1 cellular context compared by ENCODE assay signal in genomic region chr20:462199-462991, GRCh38.
TF ChIP-seq lines count a peak whose summit lies in the region.

Gene TBC1D20, minus strand, starts transcription at chr20:462533. Its CDS starts 128 bp downstream, at chr20:462405.

TF ChIP-seq in HepG2, 621 proteins besides CTCF, POLR2A, EP300 and RAD21 (continued from another document and continues in another):
- TF ChIP-seq ZNF552 (CRISPR knock-in tag; IDR thresholded peaks at IDR 0.05; ENCODE audit: borderline replicate concordance) (0 out of 2 replicates have a peak, but pooled peaks have one; percentile 28), KLF12 (CRISPR knock-in tag; IDR thresholded peaks at IDR 0.05; ENCODE audit: borderline replicate concordance) (0 out of 2 replicates have a peak, but pooled peaks have one; percentile 28), TGIF2 (CRISPR knock-in tag; IDR thresholded peaks at IDR 0.05) (0 out of 2 replicates have a peak, but pooled peaks have one; percentile 49), CBX5 (CRISPR knock-in tag; IDR thresholded peaks at IDR 0.05; ENCODE audit: borderline replicate concordance) (no peak; the same call in 1 of the 2 replicates), SCMH1 (CRISPR knock-in tag; IDR thresholded peaks at IDR 0.05; ENCODE audit: borderline replicate concordance) (no peak), MTA1 (CRISPR knock-in tag; IDR thresholded peaks at IDR 0.05; ENCODE audit: borderline replicate concordance) (no peak), HNRNPH1 (optimal IDR thresholded peaks at IDR 0.05; ENCODE audit: low read depth, low read length) (peak; percentile 92), HDAC1 (CRISPR knock-in tag; IDR thresholded peaks at IDR 0.05) (peak; percentile 38; the same call in 1 of the 2 replicates), KDM3A (CRISPR knock-in tag; IDR thresholded peaks at IDR 0.05; ENCODE audit: low read depth) (peak; percentile 8), HMGXB3 (CRISPR knock-in tag; IDR thresholded peaks at IDR 0.05; ENCODE audit: borderline replicate concordance) (no peak), ATF7 (IDR thresholded peaks at IDR 0.05) (no peak), ATF7 (CRISPR knock-in tag; IDR thresholded peaks at IDR 0.05) (no peak), RFXAP (CRISPR knock-in tag; IDR thresholded peaks at IDR 0.05; ENCODE audit: borderline replicate concordance) (peak; percentile 71; the same call in 1 of the 2 replicates), MXD3 (CRISPR knock-in tag; IDR thresholded peaks at IDR 0.05) (0 out of 2 replicates have a peak, but pooled peaks have one; percentile 13), GABPB1 (CRISPR knock-in tag; IDR thresholded peaks at IDR 0.05) (peak; percentile 38), ZNF569 (CRISPR knock-in tag; IDR thresholded peaks at IDR 0.05; ENCODE audit: borderline replicate concordance) (no peak), YY1 (IDR thresholded peaks at IDR 0.05; ENCODE audit: insufficient read depth, insufficient replicate concordance, low read depth, low read length) (peak; percentile 25), ZNF607 (CRISPR knock-in tag; IDR thresholded peaks at IDR 0.05; ENCODE audit: borderline replicate concordance) (peak; percentile 77), ZNF205 (CRISPR knock-in tag; IDR thresholded peaks at IDR 0.05) (peak; percentile 97), GATAD2A (CRISPR knock-in tag; IDR thresholded peaks at IDR 0.05) (0 out of 2 replicates have a peak, but pooled peaks have one; percentile 38), CREB3 (CRISPR knock-in tag; IDR thresholded peaks at IDR 0.05) (no peak), MIER2 (CRISPR knock-in tag; IDR thresholded peaks at IDR 0.05) (0 out of 2 replicates have a peak, but pooled peaks have one; percentile 45), NFIB (CRISPR knock-in tag; IDR thresholded peaks at IDR 0.05; ENCODE audit: borderline replicate concordance) (0 out of 2 replicates have a peak, but pooled peaks have one; percentile 1), ATF7-NPFF (CRISPR knock-in tag; IDR thresholded peaks at IDR 0.05; ENCODE audit: low read depth) (peak; percentile 75), POLR2AphosphoS5 (IDR thresholded peaks at IDR 0.05; ENCODE audit: low read depth, low read length) (peak; percentile 82), ZNF616 (CRISPR knock-in tag; IDR thresholded peaks at IDR 0.05; ENCODE audit: low read depth) (no peak), POGK (CRISPR knock-in tag; conservative IDR thresholded peaks at IDR 0.05) (peak; percentile 54; the same call in 1 of the 2 replicates), ZNF784 (CRISPR knock-in tag; IDR thresholded peaks at IDR 0.05; ENCODE audit: borderline replicate concordance) (no peak; the same call in 1 of the 2 replicates), ZNF563 (CRISPR knock-in tag; IDR thresholded peaks at IDR 0.05) (peak; percentile 93), PHF5A (CRISPR knock-in tag; IDR thresholded peaks at IDR 0.05; ENCODE audit: low read depth, unreplicated experiment) (peak; percentile 40), ZNF263 (CRISPR knock-in tag; IDR thresholded peaks at IDR 0.05) (peak; percentile 66; the same call in 1 of the 2 replicates), NRL (CRISPR knock-in tag; IDR thresholded peaks at IDR 0.05; ENCODE audit: borderline replicate concordance) (no peak; the same call in 1 of the 2 replicates), STAT5B (CRISPR knock-in tag; IDR thresholded peaks at IDR 0.05) (no peak), ZNF275 (CRISPR knock-in tag; IDR thresholded peaks at IDR 0.05; ENCODE audit: borderline replicate concordance) (no peak), ZFY (CRISPR knock-in tag; IDR thresholded peaks at IDR 0.05) (peak; percentile 89), ZBTB38 (CRISPR knock-in tag; IDR thresholded peaks at IDR 0.05) (0 out of 2 replicates have a peak, but pooled peaks have one; percentile 4), RNF2 (conservative IDR thresholded peaks at IDR 0.05; ENCODE audit: low read depth) (0 out of 2 replicates have a peak, but pooled peaks have one; percentile 49), ZFYVE20 (CRISPR knock-in tag; IDR thresholded peaks at IDR 0.05; ENCODE audit: borderline replicate concordance, low read depth) (no peak; the same call in 1 of the 2 replicates), CEBPG (CRISPR knock-in tag; IDR thresholded peaks at IDR 0.05) (0 out of 2 replicates have a peak, but pooled peaks have one; percentile 29)
- TF ChIP-seq, protein P1, sequence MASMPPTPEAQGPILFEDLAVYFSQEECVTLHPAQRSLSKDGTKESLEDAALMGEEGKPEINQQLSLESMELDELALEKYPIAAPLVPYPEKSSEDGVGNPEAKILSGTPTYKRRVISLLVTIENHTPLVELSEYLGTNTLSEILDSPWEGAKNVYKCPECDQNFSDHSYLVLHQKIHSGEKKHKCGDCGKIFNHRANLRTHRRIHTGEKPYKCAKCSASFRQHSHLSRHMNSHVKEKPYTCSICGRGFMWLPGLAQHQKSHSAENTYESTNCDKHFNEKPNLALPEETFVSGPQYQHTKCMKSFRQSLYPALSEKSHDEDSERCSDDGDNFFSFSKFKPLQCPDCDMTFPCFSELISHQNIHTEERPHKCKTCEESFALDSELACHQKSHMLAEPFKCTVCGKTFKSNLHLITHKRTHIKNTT (CRISPR knock-in tag; IDR thresholded peaks at IDR 0.05): no peak
- TF ChIP-seq, protein P2, sequence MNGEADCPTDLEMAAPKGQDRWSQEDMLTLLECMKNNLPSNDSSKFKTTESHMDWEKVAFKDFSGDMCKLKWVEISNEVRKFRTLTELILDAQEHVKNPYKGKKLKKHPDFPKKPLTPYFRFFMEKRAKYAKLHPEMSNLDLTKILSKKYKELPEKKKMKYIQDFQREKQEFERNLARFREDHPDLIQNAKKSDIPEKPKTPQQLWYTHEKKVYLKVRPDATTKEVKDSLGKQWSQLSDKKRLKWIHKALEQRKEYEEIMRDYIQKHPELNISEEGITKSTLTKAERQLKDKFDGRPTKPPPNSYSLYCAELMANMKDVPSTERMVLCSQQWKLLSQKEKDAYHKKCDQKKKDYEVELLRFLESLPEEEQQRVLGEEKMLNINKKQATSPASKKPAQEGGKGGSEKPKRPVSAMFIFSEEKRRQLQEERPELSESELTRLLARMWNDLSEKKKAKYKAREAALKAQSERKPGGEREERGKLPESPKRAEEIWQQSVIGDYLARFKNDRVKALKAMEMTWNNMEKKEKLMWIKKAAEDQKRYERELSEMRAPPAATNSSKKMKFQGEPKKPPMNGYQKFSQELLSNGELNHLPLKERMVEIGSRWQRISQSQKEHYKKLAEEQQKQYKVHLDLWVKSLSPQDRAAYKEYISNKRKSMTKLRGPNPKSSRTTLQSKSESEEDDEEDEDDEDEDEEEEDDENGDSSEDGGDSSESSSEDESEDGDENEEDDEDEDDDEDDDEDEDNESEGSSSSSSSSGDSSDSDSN (CRISPR knock-in tag; IDR thresholded peaks at IDR 0.05): peak; percentile 79
- TF ChIP-seq, protein P3, sequence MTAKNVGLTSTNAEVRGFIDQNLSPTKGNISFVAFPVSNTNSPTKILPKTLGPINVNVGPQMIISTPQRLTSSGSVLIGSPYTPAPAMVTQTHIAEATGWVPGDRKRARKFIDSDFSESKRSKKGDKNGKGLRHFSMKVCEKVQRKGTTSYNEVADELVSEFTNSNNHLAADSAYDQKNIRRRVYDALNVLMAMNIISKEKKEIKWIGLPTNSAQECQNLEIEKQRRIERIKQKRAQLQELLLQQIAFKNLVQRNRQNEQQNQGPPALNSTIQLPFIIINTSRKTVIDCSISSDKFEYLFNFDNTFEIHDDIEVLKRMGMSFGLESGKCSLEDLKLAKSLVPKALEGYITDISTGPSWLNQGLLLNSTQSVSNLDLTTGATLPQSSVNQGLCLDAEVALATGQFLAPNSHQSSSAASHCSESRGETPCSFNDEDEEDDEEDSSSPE (CRISPR knock-in tag; IDR thresholded peaks at IDR 0.05): peak; percentile 89
- TF ChIP-seq, protein P4, sequence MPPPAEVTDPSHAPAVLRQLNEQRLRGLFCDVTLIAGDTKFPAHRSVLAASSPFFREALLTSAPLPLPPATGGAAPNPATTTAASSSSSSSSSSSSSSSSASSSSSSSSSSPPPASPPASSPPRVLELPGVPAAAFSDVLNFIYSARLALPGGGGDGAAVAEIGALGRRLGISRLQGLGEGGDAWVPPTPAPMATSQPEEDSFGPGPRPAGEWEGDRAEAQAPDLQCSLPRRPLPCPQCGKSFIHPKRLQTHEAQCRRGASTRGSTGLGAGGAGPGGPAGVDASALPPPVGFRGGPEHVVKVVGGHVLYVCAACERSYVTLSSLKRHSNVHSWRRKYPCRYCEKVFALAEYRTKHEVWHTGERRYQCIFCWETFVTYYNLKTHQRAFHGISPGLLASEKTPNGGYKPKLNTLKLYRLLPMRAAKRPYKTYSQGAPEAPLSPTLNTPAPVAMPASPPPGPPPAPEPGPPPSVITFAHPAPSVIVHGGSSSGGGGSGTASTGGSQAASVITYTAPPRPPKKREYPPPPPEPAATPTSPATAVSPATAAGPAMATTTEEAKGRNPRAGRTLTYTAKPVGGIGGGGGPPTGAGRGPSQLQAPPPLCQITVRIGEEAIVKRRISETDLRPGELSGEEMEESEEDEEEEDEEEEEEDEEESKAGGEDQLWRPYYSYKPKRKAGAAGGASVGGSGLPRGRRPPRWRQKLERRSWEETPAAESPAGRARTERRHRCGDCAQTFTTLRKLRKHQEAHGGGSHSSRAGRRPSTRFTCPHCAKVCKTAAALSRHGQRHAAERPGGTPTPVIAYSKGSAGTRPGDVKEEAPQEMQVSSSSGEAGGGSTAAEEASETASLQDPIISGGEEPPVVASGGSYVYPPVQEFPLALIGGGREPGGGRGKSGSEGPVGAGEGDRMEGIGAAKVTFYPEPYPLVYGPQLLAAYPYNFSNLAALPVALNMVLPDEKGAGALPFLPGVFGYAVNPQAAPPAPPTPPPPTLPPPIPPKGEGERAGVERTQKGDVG (CRISPR knock-in tag; IDR thresholded peaks at IDR 0.05; ENCODE audit: borderline replicate concordance): no peak
